In the genomic region with DNA sequence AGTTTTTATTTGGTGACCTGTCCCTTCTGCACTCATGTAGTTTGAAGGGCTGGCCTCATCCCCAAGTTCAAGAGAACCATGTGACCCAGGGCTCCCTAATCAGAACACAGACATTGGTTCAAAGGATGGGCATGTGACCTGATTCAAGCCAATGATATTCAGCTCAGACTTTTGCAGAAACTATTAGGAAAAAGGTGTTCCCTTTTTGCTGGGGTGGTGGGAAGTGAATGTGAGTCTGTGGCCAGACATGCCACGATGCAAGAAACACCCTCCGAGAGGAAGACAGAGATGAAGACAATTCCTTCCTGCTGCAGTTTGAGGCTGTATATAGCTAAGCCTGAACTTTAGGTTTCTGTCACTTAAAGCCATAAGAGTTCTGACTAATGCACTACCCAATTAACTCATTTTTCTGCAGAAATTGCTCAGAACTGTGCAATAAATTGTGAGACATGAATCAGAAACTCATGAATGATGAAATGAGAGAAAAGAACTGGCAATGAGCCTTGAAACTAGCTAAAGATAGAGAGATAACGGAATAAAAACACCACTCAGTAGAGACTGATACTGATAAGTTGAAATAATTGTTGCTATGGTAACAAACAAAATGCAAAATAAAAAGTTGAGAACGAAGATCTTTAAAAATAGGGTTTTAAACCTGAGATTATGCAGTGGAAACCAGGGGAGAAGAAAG, we compare ENCODE assay signal across 2 cellular contexts.
TF ChIP-seq lines count a peak whose summit lies in the region.

No MANE protein-coding gene starts in this region.

TF ChIP-seq in GM12878, 131 proteins besides CTCF, POLR2A, EP300 and RAD21 (continues in another document):
- TF ChIP-seq ZZZ3 (IDR thresholded peaks at IDR 0.05; ENCODE audit: control insufficient read depth, insufficient read length, low read depth) (no peak), NFIC (IDR thresholded peaks at IDR 0.05; ENCODE audit: low read depth, low read length) (peak; percentile 89), IKZF2 (IDR thresholded peaks at IDR 0.05) (no peak), PML (IDR thresholded peaks at IDR 0.05; ENCODE audit: low read length) (peak; percentile 46; the same call in 1 of the 2 replicates), CREM (IDR thresholded peaks at IDR 0.05; ENCODE audit: low read depth) (peak; percentile 74), CHD2 (IDR thresholded peaks at IDR 0.05; ENCODE audit: borderline replicate concordance, low read depth, low read length) (no peak), EGR1 (IDR thresholded peaks at IDR 0.05; ENCODE audit: borderline replicate concordance in 1 of 2, low read depth in 2 of 2, low read length in 2 of 2) (no peak), NBN (IDR thresholded peaks at IDR 0.05) (no peak), FOXM1 (IDR thresholded peaks at IDR 0.05; ENCODE audit: low read depth, low read length) (peak; percentile 77), BHLHE40 (IDR thresholded peaks at IDR 0.05; ENCODE audit: borderline replicate concordance in 1 of 2, low read depth in 2 of 2, low read length in 1 of 2) (no peak), NFXL1 (IDR thresholded peaks at IDR 0.05; ENCODE audit: borderline replicate concordance) (no peak), TCF7 (IDR thresholded peaks at IDR 0.05; ENCODE audit: borderline replicate concordance) (0 out of 2 replicates have a peak, but pooled peaks have one; percentile 25), GABPA (IDR thresholded peaks at IDR 0.05; ENCODE audit: low read depth) (peak; percentile 49; the same call in 1 of the 2 replicates), MTA2 (IDR thresholded peaks at IDR 0.05; ENCODE audit: low read depth) (no peak), EED (IDR thresholded peaks at IDR 0.05; ENCODE audit: low read depth) (peak; percentile 70), MEF2A (IDR thresholded peaks at IDR 0.05; ENCODE audit: insufficient read depth, low read depth, low read length) (peak; percentile 67; the same call in 1 of the 2 replicates), ETV6 (conservative IDR thresholded peaks at IDR 0.05 in 1 of 2, IDR thresholded peaks at IDR 0.05 in 1 of 2; ENCODE audit: borderline replicate concordance in 1 of 2, low read depth in 1 of 2) (peak in 1 of 2 experiments; percentile 75; a peak in 1 of 4 replicates), CREB1 (IDR thresholded peaks at IDR 0.05; ENCODE audit: low read depth) (peak; percentile 51; the same call in 1 of the 2 replicates), ZNF207 (IDR thresholded peaks at IDR 0.05; ENCODE audit: borderline replicate concordance) (no peak), IKZF1 (conservative IDR thresholded peaks at IDR 0.05) (no peak), SUPT20H (IDR thresholded peaks at IDR 0.05; ENCODE audit: borderline replicate concordance, control insufficient read depth, low read depth, low read length) (no peak), TAF1 (IDR thresholded peaks at IDR 0.05; ENCODE audit: borderline replicate concordance, low read depth, low read length) (no peak), KAT2A (conservative IDR thresholded peaks at IDR 0.05; ENCODE audit: control insufficient read depth, low read depth, low read length) (no peak), RUNX3 (IDR thresholded peaks at IDR 0.05; ENCODE audit: low read length) (peak; percentile 76), STAT1 (conservative IDR thresholded peaks at IDR 0.05) (no peak), RELA (IDR thresholded peaks at IDR 0.05; ENCODE audit: borderline replicate concordance, partially characterized antibody) (no peak)
- TF ChIP-seq, protein P1, sequence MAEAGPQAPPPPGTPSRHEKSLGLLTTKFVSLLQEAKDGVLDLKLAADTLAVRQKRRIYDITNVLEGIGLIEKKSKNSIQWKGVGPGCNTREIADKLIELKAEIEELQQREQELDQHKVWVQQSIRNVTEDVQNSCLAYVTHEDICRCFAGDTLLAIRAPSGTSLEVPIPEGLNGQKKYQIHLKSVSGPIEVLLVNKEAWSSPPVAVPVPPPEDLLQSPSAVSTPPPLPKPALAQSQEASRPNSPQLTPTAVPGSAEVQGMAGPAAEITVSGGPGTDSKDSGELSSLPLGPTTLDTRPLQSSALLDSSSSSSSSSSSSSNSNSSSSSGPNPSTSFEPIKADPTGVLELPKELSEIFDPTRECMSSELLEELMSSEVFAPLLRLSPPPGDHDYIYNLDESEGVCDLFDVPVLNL (IDR thresholded peaks at IDR 0.05; ENCODE audit: low read depth, low read length) = no peak
- TF ChIP-seq, protein P2, sequence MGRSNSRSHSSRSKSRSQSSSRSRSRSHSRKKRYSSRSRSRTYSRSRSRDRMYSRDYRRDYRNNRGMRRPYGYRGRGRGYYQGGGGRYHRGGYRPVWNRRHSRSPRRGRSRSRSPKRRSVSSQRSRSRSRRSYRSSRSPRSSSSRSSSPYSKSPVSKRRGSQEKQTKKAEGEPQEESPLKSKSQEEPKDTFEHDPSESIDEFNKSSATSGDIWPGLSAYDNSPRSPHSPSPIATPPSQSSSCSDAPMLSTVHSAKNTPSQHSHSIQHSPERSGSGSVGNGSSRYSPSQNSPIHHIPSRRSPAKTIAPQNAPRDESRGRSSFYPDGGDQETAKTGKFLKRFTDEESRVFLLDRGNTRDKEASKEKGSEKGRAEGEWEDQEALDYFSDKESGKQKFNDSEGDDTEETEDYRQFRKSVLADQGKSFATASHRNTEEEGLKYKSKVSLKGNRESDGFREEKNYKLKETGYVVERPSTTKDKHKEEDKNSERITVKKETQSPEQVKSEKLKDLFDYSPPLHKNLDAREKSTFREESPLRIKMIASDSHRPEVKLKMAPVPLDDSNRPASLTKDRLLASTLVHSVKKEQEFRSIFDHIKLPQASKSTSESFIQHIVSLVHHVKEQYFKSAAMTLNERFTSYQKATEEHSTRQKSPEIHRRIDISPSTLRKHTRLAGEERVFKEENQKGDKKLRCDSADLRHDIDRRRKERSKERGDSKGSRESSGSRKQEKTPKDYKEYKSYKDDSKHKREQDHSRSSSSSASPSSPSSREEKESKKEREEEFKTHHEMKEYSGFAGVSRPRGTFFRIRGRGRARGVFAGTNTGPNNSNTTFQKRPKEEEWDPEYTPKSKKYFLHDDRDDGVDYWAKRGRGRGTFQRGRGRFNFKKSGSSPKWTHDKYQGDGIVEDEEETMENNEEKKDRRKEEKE (IDR thresholded peaks at IDR 0.05) = no peak
- TF ChIP-seq, protein P3, sequence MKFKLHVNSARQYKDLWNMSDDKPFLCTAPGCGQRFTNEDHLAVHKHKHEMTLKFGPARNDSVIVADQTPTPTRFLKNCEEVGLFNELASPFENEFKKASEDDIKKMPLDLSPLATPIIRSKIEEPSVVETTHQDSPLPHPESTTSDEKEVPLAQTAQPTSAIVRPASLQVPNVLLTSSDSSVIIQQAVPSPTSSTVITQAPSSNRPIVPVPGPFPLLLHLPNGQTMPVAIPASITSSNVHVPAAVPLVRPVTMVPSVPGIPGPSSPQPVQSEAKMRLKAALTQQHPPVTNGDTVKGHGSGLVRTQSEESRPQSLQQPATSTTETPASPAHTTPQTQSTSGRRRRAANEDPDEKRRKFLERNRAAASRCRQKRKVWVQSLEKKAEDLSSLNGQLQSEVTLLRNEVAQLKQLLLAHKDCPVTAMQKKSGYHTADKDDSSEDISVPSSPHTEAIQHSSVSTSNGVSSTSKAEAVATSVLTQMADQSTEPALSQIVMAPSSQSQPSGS (IDR thresholded peaks at IDR 0.05; ENCODE audit: low read length) = peak; percentile 83

TF ChIP-seq in GM23338, 12 proteins besides CTCF, POLR2A, EP300 and RAD21:
- no peak for TF ChIP-seq CREB1 (CRISPR knock-in tag; IDR thresholded peaks at IDR 0.05; ENCODE audit: low read depth)
- no peak for TF ChIP-seq NANOG (IDR thresholded peaks at IDR 0.05; ENCODE audit: borderline replicate concordance)
- TF ChIP-seq EZH2 (IDR thresholded peaks at IDR 0.05; ENCODE audit: low read depth, unreplicated experiment) = no peak
- TF ChIP-seq EZH2phosphoT487 (IDR thresholded peaks at IDR 0.05; ENCODE audit: unreplicated experiment) = no peak
- TF ChIP-seq JUNB (IDR thresholded peaks at IDR 0.05; ENCODE audit: unreplicated experiment) = no peak
- TF ChIP-seq ZNF114 (CRISPR knock-in tag; IDR thresholded peaks at IDR 0.05) = no peak
- TF ChIP-seq, protein P4, sequence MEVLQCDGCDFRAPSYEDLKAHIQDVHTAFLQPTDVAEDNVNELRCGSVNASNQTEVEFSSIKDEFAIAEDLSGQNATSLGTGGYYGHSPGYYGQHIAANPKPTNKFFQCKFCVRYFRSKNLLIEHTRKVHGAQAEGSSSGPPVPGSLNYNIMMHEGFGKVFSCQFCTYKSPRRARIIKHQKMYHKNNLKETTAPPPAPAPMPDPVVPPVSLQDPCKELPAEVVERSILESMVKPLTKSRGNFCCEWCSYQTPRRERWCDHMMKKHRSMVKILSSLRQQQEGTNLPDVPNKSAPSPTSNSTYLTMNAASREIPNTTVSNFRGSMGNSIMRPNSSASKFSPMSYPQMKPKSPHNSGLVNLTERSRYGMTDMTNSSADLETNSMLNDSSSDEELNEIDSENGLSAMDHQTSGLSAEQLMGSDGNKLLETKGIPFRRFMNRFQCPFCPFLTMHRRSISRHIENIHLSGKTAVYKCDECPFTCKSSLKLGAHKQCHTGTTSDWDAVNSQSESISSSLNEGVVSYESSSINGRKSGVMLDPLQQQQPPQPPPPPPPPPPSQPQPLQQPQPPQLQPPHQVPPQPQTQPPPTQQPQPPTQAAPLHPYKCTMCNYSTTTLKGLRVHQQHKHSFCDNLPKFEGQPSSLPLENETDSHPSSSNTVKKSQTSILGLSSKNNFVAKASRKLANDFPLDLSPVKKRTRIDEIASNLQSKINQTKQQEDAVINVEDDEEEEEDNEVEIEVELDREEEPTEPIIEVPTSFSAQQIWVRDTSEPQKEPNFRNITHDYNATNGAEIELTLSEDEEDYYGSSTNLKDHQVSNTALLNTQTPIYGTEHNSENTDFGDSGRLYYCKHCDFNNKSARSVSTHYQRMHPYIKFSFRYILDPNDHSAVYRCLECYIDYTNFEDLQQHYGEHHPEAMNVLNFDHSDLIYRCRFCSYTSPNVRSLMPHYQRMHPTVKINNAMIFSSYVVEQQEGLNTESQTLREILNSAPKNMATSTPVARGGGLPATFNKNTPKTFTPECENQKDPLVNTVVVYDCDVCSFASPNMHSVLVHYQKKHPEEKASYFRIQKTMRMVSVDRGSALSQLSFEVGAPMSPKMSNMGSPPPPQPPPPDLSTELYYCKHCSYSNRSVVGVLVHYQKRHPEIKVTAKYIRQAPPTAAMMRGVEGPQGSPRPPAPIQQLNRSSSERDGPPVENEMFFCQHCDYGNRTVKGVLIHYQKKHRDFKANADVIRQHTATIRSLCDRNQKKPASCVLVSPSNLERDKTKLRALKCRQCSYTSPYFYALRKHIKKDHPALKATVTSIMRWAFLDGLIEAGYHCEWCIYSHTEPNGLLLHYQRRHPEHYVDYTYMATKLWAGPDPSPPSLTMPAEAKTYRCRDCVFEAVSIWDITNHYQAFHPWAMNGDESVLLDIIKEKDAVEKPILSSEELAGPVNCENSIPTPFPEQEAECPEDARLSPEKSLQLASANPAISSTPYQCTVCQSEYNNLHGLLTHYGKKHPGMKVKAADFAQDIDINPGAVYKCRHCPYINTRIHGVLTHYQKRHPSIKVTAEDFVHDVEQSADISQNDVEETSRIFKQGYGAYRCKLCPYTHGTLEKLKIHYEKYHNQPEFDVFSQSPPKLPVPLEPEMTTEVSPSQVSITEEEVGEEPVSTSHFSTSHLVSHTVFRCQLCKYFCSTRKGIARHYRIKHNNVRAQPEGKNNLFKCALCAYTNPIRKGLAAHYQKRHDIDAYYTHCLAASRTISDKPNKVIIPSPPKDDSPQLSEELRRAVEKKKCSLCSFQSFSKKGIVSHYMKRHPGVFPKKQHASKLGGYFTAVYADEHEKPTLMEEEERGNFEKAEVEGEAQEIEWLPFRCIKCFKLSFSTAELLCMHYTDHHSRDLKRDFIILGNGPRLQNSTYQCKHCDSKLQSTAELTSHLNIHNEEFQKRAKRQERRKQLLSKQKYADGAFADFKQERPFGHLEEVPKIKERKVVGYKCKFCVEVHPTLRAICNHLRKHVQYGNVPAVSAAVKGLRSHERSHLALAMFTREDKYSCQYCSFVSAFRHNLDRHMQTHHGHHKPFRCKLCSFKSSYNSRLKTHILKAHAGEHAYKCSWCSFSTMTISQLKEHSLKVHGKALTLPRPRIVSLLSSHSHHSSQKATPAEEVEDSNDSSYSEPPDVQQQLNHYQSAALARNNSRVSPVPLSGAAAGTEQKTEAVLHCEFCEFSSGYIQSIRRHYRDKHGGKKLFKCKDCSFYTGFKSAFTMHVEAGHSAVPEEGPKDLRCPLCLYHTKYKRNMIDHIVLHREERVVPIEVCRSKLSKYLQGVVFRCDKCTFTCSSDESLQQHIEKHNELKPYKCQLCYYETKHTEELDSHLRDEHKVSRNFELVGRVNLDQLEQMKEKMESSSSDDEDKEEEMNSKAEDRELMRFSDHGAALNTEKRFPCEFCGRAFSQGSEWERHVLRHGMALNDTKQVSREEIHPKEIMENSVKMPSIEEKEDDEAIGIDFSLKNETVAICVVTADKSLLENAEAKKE (CRISPR knock-in tag; IDR thresholded peaks at IDR 0.05) = no peak
- no peak for TF ChIP-seq STAT1 (IDR thresholded peaks at IDR 0.05; ENCODE audit: unreplicated experiment)
- TF ChIP-seq, protein P5, sequence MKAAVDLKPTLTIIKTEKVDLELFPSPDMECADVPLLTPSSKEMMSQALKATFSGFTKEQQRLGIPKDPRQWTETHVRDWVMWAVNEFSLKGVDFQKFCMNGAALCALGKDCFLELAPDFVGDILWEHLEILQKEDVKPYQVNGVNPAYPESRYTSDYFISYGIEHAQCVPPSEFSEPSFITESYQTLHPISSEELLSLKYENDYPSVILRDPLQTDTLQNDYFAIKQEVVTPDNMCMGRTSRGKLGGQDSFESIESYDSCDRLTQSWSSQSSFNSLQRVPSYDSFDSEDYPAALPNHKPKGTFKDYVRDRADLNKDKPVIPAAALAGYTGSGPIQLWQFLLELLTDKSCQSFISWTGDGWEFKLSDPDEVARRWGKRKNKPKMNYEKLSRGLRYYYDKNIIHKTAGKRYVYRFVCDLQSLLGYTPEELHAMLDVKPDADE (IDR thresholded peaks at IDR 0.05) = no peak
- no peak for TF ChIP-seq ZNF331 (CRISPR knock-in tag; IDR thresholded peaks at IDR 0.05; ENCODE audit: low read depth)
- TF ChIP-seq, protein P6, sequence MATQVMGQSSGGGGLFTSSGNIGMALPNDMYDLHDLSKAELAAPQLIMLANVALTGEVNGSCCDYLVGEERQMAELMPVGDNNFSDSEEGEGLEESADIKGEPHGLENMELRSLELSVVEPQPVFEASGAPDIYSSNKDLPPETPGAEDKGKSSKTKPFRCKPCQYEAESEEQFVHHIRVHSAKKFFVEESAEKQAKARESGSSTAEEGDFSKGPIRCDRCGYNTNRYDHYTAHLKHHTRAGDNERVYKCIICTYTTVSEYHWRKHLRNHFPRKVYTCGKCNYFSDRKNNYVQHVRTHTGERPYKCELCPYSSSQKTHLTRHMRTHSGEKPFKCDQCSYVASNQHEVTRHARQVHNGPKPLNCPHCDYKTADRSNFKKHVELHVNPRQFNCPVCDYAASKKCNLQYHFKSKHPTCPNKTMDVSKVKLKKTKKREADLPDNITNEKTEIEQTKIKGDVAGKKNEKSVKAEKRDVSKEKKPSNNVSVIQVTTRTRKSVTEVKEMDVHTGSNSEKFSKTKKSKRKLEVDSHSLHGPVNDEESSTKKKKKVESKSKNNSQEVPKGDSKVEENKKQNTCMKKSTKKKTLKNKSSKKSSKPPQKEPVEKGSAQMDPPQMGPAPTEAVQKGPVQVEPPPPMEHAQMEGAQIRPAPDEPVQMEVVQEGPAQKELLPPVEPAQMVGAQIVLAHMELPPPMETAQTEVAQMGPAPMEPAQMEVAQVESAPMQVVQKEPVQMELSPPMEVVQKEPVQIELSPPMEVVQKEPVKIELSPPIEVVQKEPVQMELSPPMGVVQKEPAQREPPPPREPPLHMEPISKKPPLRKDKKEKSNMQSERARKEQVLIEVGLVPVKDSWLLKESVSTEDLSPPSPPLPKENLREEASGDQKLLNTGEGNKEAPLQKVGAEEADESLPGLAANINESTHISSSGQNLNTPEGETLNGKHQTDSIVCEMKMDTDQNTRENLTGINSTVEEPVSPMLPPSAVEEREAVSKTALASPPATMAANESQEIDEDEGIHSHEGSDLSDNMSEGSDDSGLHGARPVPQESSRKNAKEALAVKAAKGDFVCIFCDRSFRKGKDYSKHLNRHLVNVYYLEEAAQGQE (IDR thresholded peaks at IDR 0.05; ENCODE audit: unreplicated experiment) = no peak
